ENCODE assay signal across 16 cellular contexts in genomic region chr11:125408281-125408680, GRCh38.
"Had no signal": no experiment of that assay in that cellular context is flagged by ENCODE, and none has a peak within 500 bp of the region (broad histone marks: within the 10 kb centered on the region; RNA-seq: fewer than 3 reads in every experiment).

No MANE protein-coding gene starts in this region.

- H3K36me3 Mint-ChIP-seq: activated CD8-positive, alpha-beta memory T cell treated with anti-CD3 and anti-CD28 coated beads, Interleukin-2, amount 10 ng/mL, durations not matched to agents 7 days and 5 days; activated naive CD8-positive, alpha-beta T cell treated with anti-CD3 and anti-CD28 coated beads, Interleukin-2, amount 10 ng/mL, durations not matched to agents 7 days and 5 days; memory B cell had no signal

- H3K4me1 ChIP-seq: parathyroid adenoma, right lobe of liver had no signal

- H3K9me3 Mint-ChIP-seq: activated naive CD8-positive, alpha-beta T cell treated with anti-CD3 and anti-CD28 coated beads, Interleukin-2, amount 10 ng/mL, durations not matched to agents 7 days and 5 days; activated T-cell treated with anti-CD3 and anti-CD28 coated beads, Interleukin-2, amount 50 U/mL, for 24 hours; memory B cell; neural crest cell had no signal

- H3K36me3 ChIP-seq: right lobe of liver, suprapubic skin, upper lobe of left lung had no signal

- H3K4me3 Mint-ChIP-seq: activated CD8-positive, alpha-beta memory T cell treated with anti-CD3 and anti-CD28 coated beads, Interleukin-2, amount 10 ng/mL, durations not matched to agents 7 days and 5 days; activated naive CD8-positive, alpha-beta T cell treated with anti-CD3 and anti-CD28 coated beads, Interleukin-2, amount 10 ng/mL, durations not matched to agents 7 days and 5 days; activated T-cell treated with anti-CD3 and anti-CD28 coated beads, Interleukin-2, amount 50 U/mL, for 24 hours; memory B cell; neural crest cell had no signal

- DNase-seq: activated CD4-positive, alpha-beta T cell treated with anti-CD3 and anti-CD28 coated beads for 1 hour; activated CD4-positive, alpha-beta T cell treated with anti-CD3 and anti-CD28 coated beads, Interleukin-2, amount 50 U/mL, for 48 hours; activated CD8-positive, alpha-beta memory T cell treated with anti-CD3 and anti-CD28 coated beads, Interleukin-2, amount 10 ng/mL, durations not matched to agents 7 days and 5 days; activated gamma-delta T cell treated with Interleukin-2 at 50 U/mL for 16 hours; activated naive CD8-positive, alpha-beta T cell treated with anti-CD3 and anti-CD28 coated beads, Interleukin-2, amount 10 ng/mL, durations not matched to agents 7 days and 5 days; activated T-cell treated with anti-CD3 and anti-CD28 coated beads, Interleukin-2, amount 50 U/mL, for 24 hours; foreskin keratinocyte; right lobe of liver; stimulated activated CD4-positive, alpha-beta T cell treated with anti-CD3 and anti-CD28 coated beads, Interleukin-2, amount 100 ng/mL, for 48 hours; stimulated activated naive CD8-positive, alpha-beta T cell treated with anti-CD3 and anti-CD28 coated beads, Interleukin-15, Interleukin-2, amounts not matched to agents 100 U/mL and 50 U/mL, for 24 hours; T1000; upper lobe of left lung had no signal

- ATAC-seq: activated CD8-positive, alpha-beta memory T cell treated with anti-CD3 and anti-CD28 coated beads, Interleukin-2, amount 10 ng/mL, durations not matched to agents 7 days and 5 days; foreskin keratinocyte; right lobe of liver; stimulated activated naive CD8-positive, alpha-beta T cell treated with anti-CD3 and anti-CD28 coated beads, Interleukin-15, Interleukin-2, amounts not matched to agents 100 U/mL and 50 U/mL, for 24 hours had no signal

- H3K27ac ChIP-seq: foreskin keratinocyte, parathyroid adenoma, right lobe of liver, suprapubic skin, upper lobe of left lung had no signal

- H3K27ac Mint-ChIP-seq: activated CD8-positive, alpha-beta memory T cell treated with anti-CD3 and anti-CD28 coated beads, Interleukin-2, amount 10 ng/mL, durations not matched to agents 7 days and 5 days; activated naive CD8-positive, alpha-beta T cell treated with anti-CD3 and anti-CD28 coated beads, Interleukin-2, amount 10 ng/mL, durations not matched to agents 7 days and 5 days; activated T-cell treated with anti-CD3 and anti-CD28 coated beads, Interleukin-2, amount 50 U/mL, for 24 hours; memory B cell had no signal

- H3K9me3 ChIP-seq: right lobe of liver, suprapubic skin, upper lobe of left lung had no signal

- H3K4me3 ChIP-seq: right lobe of liver, suprapubic skin, upper lobe of left lung had no signal
